ENCODE assay signal across 7 cellular contexts in the genomic region with DNA sequence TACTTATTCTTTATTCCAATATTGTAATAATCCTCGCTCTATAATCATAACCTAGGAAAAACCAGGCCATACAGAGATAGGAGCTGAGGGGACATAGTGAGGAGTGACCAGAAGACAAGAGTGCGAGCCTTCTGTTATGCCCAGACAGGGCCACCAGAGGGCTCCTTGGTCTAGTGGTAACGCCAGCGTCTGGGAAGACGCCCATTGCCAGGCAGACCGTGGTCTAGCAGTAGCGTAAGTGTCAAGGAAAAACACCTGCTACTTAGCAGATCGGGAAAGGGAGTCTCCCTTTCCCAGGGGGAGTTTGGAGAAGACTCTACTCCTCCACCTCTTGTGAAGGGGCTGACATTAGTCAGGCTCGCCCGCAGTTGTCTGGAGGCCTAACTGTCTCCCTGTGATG.
A peak's percentile ranks its signal among the peaks of the same experiment; 100 is the strongest.
DNase-seq lines count a peak whose midpoint lies in the region; TF ChIP-seq lines count a peak whose summit lies in the region.
"Not testable (repeated sequence)": the region's sequence is repeated elsewhere in the genome, so short reads cannot be mapped to it uniquely, and the experiment has no call there.

No MANE protein-coding gene starts in this region.

- not testable (repeated sequence) for H3K27ac ChIP-seq in C4-2B; H9 (ENCODE audit: insufficient read length, low read depth, low read length); osteoblast (ENCODE audit: low read depth, low read length)

- H4K5ac ChIP-seq in H9 (ENCODE audit: insufficient read length, low read depth, low read length), result not testable (repeated sequence)

- not testable (repeated sequence) for H4K91ac ChIP-seq in H9 (ENCODE audit: insufficient read length, low read depth, low read length)

- H3K27ac Mint-ChIP-seq in H9, result not testable (repeated sequence)

- H3K36me3 ChIP-seq in osteoblast (ENCODE audit: insufficient read depth, low read length), result not testable (repeated sequence)

- no CpG with 5 or more reads among the region's 10 CpGs for WGBS in H9 (ENCODE audit: extremely low coverage, insufficient read length, low lambda C conversion rate)

- H3K4me1 ChIP-seq in H9 (ENCODE audit: insufficient read depth, low read length); osteoblast (ENCODE audit: insufficient read depth, low read length): not testable (repeated sequence)

- H3K56ac ChIP-seq in H9 (ENCODE audit: insufficient read length, low read depth, low read length), result not testable (repeated sequence)

- not testable (repeated sequence) for H3K23ac ChIP-seq in H9 (ENCODE audit: insufficient read length, low read depth, low read length)

- not testable (repeated sequence) for H3K4me1 Mint-ChIP-seq in H9

- in situ Hi-C loops in SK-MEL-5 (cut with HindIII; ENCODE audit: low pct_unique_long_range_greater_than_20kb, low sequenced_read_pairs), result not testable (repeated sequence)

- H4K8ac ChIP-seq in H9 (replicated peaks; ENCODE audit: insufficient read length, low read depth, low read length), result not testable (repeated sequence)

- not testable (repeated sequence) for H3K79me1 ChIP-seq in H9 (ENCODE audit: insufficient read depth, low read depth, low read length, poor library complexity, severe bottlenecking)

- TF ChIP-seq CTCF in C4-2B (conservative IDR thresholded peaks at IDR 0.05) (peak; percentile 58), H9 (conservative IDR thresholded peaks at IDR 0.05) (peak; percentile 51), osteoblast (IDR thresholded peaks at IDR 0.05; ENCODE audit: extremely low read depth, low read depth, low read length) (peak; percentile 20)
- TF ChIP-seq CTCF in fibroblast of mammary gland (conservative IDR thresholded peaks at IDR 0.05; ENCODE audit: control insufficient read depth, insufficient read depth, low read depth, low read length), result not testable (repeated sequence)

- H2AFZ ChIP-seq in H9 (ENCODE audit: low read length); osteoblast (ENCODE audit: low read length): not testable (repeated sequence)

- DNase-seq in H9; osteoblast (ENCODE audit: insufficient read length, low spot score, missing footprints): not testable (repeated sequence)
- DNase-seq in NCI-H69 (lab: John Stamatoyannopoulos, UW) (peak; percentile 7), SK-MEL-5 (ENCODE audit: low read depth, low spot score) (peak; percentile 37), fibroblast of mammary gland (ENCODE audit: low read depth) (peak; percentile 6)
- DNase-seq in activated T-cell treated with anti-CD3 and anti-CD28 coated beads, Interleukin-2, amount 50 U/mL, for 48 hours, result peak; percentile 21

- H2BK15ac ChIP-seq in H9 (ENCODE audit: low read depth, low read length), result not testable (repeated sequence)

- not testable (repeated sequence) for H2BK12ac ChIP-seq in H9 (ENCODE audit: insufficient read length, low read depth, low read length)

- peaks cover 30 to 33% of the 10 kb centered on the region in 2 experiments for H3K9me3 Mint-ChIP-seq in H9

- H3K9me3 ChIP-seq in H9 (ENCODE audit: control insufficient read depth, low read depth, low read length); osteoblast (ENCODE audit: low read depth, low read length): not testable (repeated sequence)

- H3K9ac ChIP-seq in H9 (ENCODE audit: extremely low read depth, insufficient read length, low read length), result not testable (repeated sequence)

- H3K27me3 Mint-ChIP-seq in H9 (ENCODE audit: low read depth), result not testable (repeated sequence)

- H3K14ac ChIP-seq in H9 (ENCODE audit: insufficient read depth, low read length), result not testable (repeated sequence)

- not testable (repeated sequence) for H3K4me3 Mint-ChIP-seq in H9

- not testable (repeated sequence) for H3K4me3 ChIP-seq in fibroblast of mammary gland (ENCODE audit: control insufficient read depth, low read depth, low read length); osteoblast (ENCODE audit: insufficient read depth, low read length)

- not testable (repeated sequence) for H3K18ac ChIP-seq in H9 (ENCODE audit: insufficient read length, low read depth, low read length)

- not testable (repeated sequence) for H3K79me2 ChIP-seq in H9 (ENCODE audit: insufficient read depth, low read length); osteoblast (ENCODE audit: insufficient read depth, low read length)

- H3T11ph ChIP-seq in H9 (ENCODE audit: low read length), result not testable (repeated sequence)

- not testable (repeated sequence) for H3K4ac ChIP-seq in H9 (ENCODE audit: low read depth, low read length)

- H2BK20ac ChIP-seq in H9 (ENCODE audit: low read depth, low read length, poor library complexity, severe bottlenecking), result not testable (repeated sequence)

- H2BK120ac ChIP-seq in H9 (ENCODE audit: low read depth, low read length, poor library complexity, severe bottlenecking), result not testable (repeated sequence)

- H3K27me3 ChIP-seq in H9 (ENCODE audit: insufficient read depth, low read length); osteoblast (ENCODE audit: insufficient read depth, low read length): not testable (repeated sequence)

- not testable (repeated sequence) for H2BK5ac ChIP-seq in H9 (ENCODE audit: insufficient read length, low read length)

- H3K4me2 ChIP-seq in H9 (ENCODE audit: insufficient read depth, insufficient read length, low read length); osteoblast (ENCODE audit: insufficient read depth, low read length): not testable (repeated sequence)

- H4K20me1 ChIP-seq in H9 (ENCODE audit: control insufficient read depth, insufficient read depth, insufficient read length); osteoblast (ENCODE audit: insufficient read depth, low read length): not testable (repeated sequence)

- not testable (repeated sequence) for H3K23me2 ChIP-seq in H9 (ENCODE audit: insufficient read length, low read depth, low read length, poor library complexity, severe bottlenecking)

- peaks cover 8 to 13% (median 10%) of the 10 kb centered on the region in 3 experiments for H3K36me3 Mint-ChIP-seq in H9 (ENCODE audit: insufficient read depth in 1 of 3, low read depth in 3 of 3)

- H2AK5ac ChIP-seq in H9 (ENCODE audit: insufficient read length, low read length), result not testable (repeated sequence)
